In the genomic region with DNA sequence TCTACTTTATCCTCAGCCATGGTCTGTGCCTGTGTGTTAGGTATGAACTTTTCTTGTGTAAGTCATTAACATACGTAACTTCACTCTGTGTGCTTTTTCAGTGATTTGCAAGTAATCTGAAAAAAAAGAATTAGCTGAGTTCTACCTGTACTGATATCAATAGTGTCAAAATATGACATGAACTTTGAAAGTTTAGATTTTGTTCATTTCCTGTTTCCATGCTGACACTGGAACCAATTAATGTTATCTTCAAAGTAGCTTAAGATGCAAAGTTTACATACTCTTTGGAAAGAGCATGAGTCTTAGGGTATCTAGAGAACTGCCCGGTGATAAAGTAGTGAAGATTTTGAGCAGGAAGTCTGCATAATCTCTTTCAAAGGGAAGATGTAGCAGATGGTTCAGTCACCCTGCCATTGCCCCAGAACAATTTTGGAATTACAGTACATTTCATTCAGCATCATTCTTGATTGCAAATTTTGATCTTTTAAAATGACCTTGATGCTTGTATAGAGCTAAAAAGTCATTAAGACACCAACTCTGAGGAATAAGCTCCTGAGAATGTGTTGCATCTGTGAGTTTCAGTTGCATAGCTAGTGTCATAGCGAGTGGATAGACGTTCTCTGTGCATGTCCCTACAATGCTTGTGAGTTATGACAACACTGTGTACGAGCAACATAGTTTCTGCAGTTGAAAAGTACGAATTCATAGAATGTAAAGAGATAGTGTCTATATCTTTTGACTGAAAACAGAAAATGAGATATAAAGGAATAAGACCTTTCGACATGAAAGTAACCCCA, we compare ENCODE assay signal across 19 cellular contexts.
DNase-seq lines count a peak whose midpoint lies in the region; ATAC-seq and TF ChIP-seq lines count a peak whose summit lies in the region.
"Had no signal": no experiment of that assay in that cellular context is flagged by ENCODE, and none has a peak within 500 bp of the region (broad histone marks: within the 10 kb centered on the region; RNA-seq: fewer than 3 reads in every experiment).

No MANE protein-coding gene starts in this region.

- 85 to 93% methylated on average over 6 to 7 of the region's 7 CpGs for WGBS in mesodermal cell (ENCODE audit: insufficient coverage in 2 of 2), 2 experiments

- peak overlapping the region; percentile 10 for H3K27ac Mint-ChIP-seq in CD4-positive, alpha-beta T cell
- H3K27ac Mint-ChIP-seq in T-helper 17 cell = peak overlapping the region; percentile 16

- H3K27me3 ChIP-seq in CD4-positive, alpha-beta T cell (ENCODE audit: control insufficient read depth, insufficient read depth, low read length) = no peaks in the 10 kb centered on the region
- H3K27me3 ChIP-seq: foreskin keratinocyte, upper lobe of right lung had no signal

- no peak overlapping the region for H3K27ac ChIP-seq in CD4-positive, alpha-beta T cell (ENCODE audit: low read depth, low read length)
- peak overlapping the region; percentile 82 for H3K27ac ChIP-seq in mesodermal cell (ENCODE audit: low read depth, low read length, severe bottlenecking)
- H3K27ac ChIP-seq: 22Rv1, foreskin keratinocyte, psoas muscle, skin epidermis, upper lobe of right lung had no signal

- TF ChIP-seq CTCF in CD4-positive, alpha-beta T cell (IDR thresholded peaks at IDR 0.05) = no peak
- no peak for TF ChIP-seq CTCF in foreskin fibroblast (IDR thresholded peaks at IDR 0.05; ENCODE audit: low read depth, low read length)

- intact Hi-C loops in CD4-positive, alpha-beta T cell (cut with DNase I, micrococcal nuclease) = no loop called here

- H3K36me3 ChIP-seq in mesodermal cell (ENCODE audit: control insufficient read depth, insufficient read depth, low read length) = peaks cover 21% of the 10 kb centered on the region

- CTCF ChIA-PET in CD4-positive, alpha-beta T cell (lab: Charles Lee) = interaction anchor here (1.3 kb wide), 1 partner anchor 641 kb away, joined by 3 read pairs; no protein-coding TSS in a partner anchor

- POLR2A ChIA-PET in CD4-positive, alpha-beta T cell (lab: Charles Lee) = interaction anchor here (0.6 kb wide), 1 partner anchor 610 kb away, joined by 3 read pairs; no protein-coding TSS in a partner anchor

- H3K4me3 Mint-ChIP-seq in CD4-positive, alpha-beta T cell = no peak overlapping the region
- H3K4me3 Mint-ChIP-seq in T-helper 17 cell = no peak overlapping the region

- H3K9me3 ChIP-seq in CD4-positive, alpha-beta T cell (ENCODE audit: control insufficient read depth, low read length) = no peaks in the 10 kb centered on the region
- no peaks in the 10 kb centered on the region for H3K9me3 ChIP-seq in T-helper 17 cell (ENCODE audit: control insufficient read depth, low read length, poor library complexity, severe bottlenecking)
- H3K9me3 ChIP-seq in mesodermal cell (ENCODE audit: control insufficient read depth, low read length) = no peaks in the 10 kb centered on the region
- H3K9me3 ChIP-seq: Caco-2, psoas muscle, upper lobe of right lung had no signal

- H3K9me3 Mint-ChIP-seq in CD4-positive, alpha-beta T cell = no peaks in the 10 kb centered on the region

- peaks cover 66% of the 10 kb centered on the region for H3K36me3 Mint-ChIP-seq in CD4-positive, alpha-beta T cell (ENCODE audit: low read depth)
- H3K36me3 Mint-ChIP-seq in T-helper 17 cell (ENCODE audit: low read depth) = peaks cover 11% of the 10 kb centered on the region

- H3K4me1 ChIP-seq in mesodermal cell (ENCODE audit: control insufficient read depth, insufficient read depth, low read length, poor library complexity, severe bottlenecking) = peaks cover 20% of the 10 kb centered on the region
- H3K4me1 ChIP-seq: foreskin keratinocyte, upper lobe of right lung had no signal

- no peaks in the 10 kb centered on the region for H3K27me3 Mint-ChIP-seq in CD4-positive, alpha-beta T cell
- H3K27me3 Mint-ChIP-seq in T-helper 17 cell = no peaks in the 10 kb centered on the region

- H3K4me3 ChIP-seq in mesodermal cell (ENCODE audit: extremely low read depth, insufficient read depth, low read length, poor library complexity, severe bottlenecking) (no peak overlapping the region), foreskin fibroblast (ENCODE audit: low read depth in 1 of 2, low read length in 2 of 2) (no peak overlapping the region)
- H3K4me3 ChIP-seq: psoas muscle, skin epidermis, upper lobe of right lung had no signal

- peaks cover 26% of the 10 kb centered on the region for H3K4me1 Mint-ChIP-seq in CD4-positive, alpha-beta T cell (ENCODE audit: low read depth)
- peaks cover 11% of the 10 kb centered on the region for H3K4me1 Mint-ChIP-seq in T-helper 17 cell

- DNase-seq in activated CD4-positive, CD25-positive, alpha-beta regulatory T cell (lab: John Stamatoyannopoulos, UW) = no peak
- DNase-seq in CD4-positive, alpha-beta T cell = no peak
- no peak for DNase-seq in T-helper 17 cell
- DNase-seq in foreskin fibroblast = no peak
- DNase-seq in nucleus accumbens (lab: John Stamatoyannopoulos, UW) = no peak
- no peak for DNase-seq in DMS79 treated with DMSO at 0.1 percent for 48 hours (lab: John Stamatoyannopoulos, UW)
- DNase-seq: activated effector memory CD4-positive, alpha-beta T cell treated with Interleukin-2 at 50 U/mL for 16 hours; aorta; Caco-2; EL; NCI-H510A; psoas muscle; stimulated activated CD4-positive, alpha-beta T cell treated with anti-CD3 and anti-CD28 coated beads, Interleukin-4, amount 100 ng/mL, for 1 hour; upper lobe of right lung had no signal

- ATAC-seq in activated CD4-positive, CD25-positive, alpha-beta regulatory T cell treated with anti-CD3 and anti-CD28 coated beads, Interleukin-2, amount 50 U/mL, for 24 hours = peak; percentile 77 to 82
- no peak for ATAC-seq in CD4-positive, alpha-beta T cell (ENCODE audit: poor library complexity)
- ATAC-seq in T-helper 17 cell = no peak
- ATAC-seq: foreskin keratinocyte, upper lobe of right lung had no signal

Comparison
In these comparisons a context has a peak if more than half of its experiments do, and no peak if none do; other contexts are left out.
1. ATAC-seq: peak in activated CD4-positive, CD25-positive, alpha-beta regulatory T cell treated with anti-CD3 and anti-CD28 coated beads, Interleukin-2, amount 50 U/mL, for 24 hours (2 of 2); none in CD4-positive, alpha-beta T cell (single experiment) and T-helper 17 cell (single experiment).